Comparison of ENCODE assay signal across 15 cellular contexts in the genomic region with DNA sequence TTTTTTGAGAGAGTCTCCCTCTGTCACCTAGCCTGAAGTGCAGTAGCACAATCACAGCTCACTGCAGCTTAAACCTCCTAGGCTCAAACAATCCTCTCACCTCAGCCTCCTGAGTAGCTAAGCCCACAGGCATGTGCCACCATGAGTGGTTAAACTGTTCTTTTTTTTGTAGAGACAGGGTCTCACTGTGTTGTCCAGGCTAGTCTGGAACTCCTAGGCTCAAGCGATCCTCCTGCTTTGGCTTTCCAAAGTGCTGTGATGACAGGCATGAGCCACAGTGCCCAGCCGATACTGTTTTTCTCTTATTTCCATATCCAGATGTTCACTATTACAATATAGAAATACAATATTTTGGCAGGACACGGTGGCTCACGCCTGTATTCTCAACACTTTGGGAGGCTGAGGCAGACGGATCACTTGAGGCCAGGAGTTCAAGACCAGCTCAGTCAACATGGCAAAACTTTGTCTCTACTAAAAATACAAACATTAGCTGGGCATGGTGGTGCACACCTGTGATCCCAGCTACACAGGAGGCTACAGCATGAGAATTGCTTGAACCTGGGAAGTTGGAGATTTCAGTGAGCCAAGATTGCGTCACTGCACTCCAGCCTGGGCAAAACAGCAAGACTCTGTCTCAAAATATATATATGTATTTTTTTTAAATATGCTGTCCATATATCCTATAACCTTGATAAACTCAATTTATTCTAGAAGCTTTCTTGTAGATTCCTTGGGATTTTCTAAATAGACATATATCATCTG. TPM values are rescaled to one million over a fixed set of nuclear protein-coding genes. Genes with fewer than 3 reads are reported as not detected.
A peak's percentile ranks its signal among the peaks of the same experiment; 100 is the strongest.
DNase-seq lines count a peak whose midpoint lies in the region; ATAC-seq and TF ChIP-seq lines count a peak whose summit lies in the region.
"Had no signal": no experiment of that assay in that cellular context is flagged by ENCODE, and none has a peak within 500 bp of the region (broad histone marks: within the 10 kb centered on the region; RNA-seq: fewer than 3 reads in every experiment).

No MANE protein-coding gene starts in this region.

- H3K9ac ChIP-seq in trophoblast cell (ENCODE audit: low read length) = no peak overlapping the region

- no peak overlapping the region for H2AK5ac ChIP-seq in trophoblast cell (ENCODE audit: low read length)

- peak overlapping the region; percentile 51 for H4K91ac ChIP-seq in trophoblast cell (ENCODE audit: low read depth, low read length)

- H3K27me3 ChIP-seq in CD4-positive, CD25-positive, alpha-beta regulatory T cell (ENCODE audit: control insufficient read depth, insufficient read depth, low read length) = no peaks in the 10 kb centered on the region
- no peaks in the 10 kb centered on the region for H3K27me3 ChIP-seq in CD4-positive, alpha-beta T cell (ENCODE audit: control insufficient read depth, insufficient read depth, low read length)
- H3K27me3 ChIP-seq in trophoblast cell (ENCODE audit: insufficient read depth, low read length) = no peaks in the 10 kb centered on the region
- H3K27me3 ChIP-seq in effector memory CD4-positive, alpha-beta T cell (replicated peaks; ENCODE audit: control insufficient read depth, insufficient read depth, low read length, poor library complexity, severe bottlenecking) = no peaks in the 10 kb centered on the region
- H3K27me3 ChIP-seq: BE2C had no signal

- no peak overlapping the region for H2BK120ac ChIP-seq in trophoblast cell (ENCODE audit: insufficient read depth, low read length, poor library complexity)

- peaks cover under 1% of the 10 kb centered on the region for H3K4me1 ChIP-seq in CD4-positive, CD25-positive, alpha-beta regulatory T cell (ENCODE audit: control insufficient read depth, insufficient read depth, low read length, poor library complexity, severe bottlenecking)
- peaks cover 0 to 3% of the 10 kb centered on the region in 2 experiments for H3K4me1 ChIP-seq in trophoblast cell (ENCODE audit: control insufficient read depth in 1 of 2, insufficient read depth in 2 of 2, low read length in 2 of 2)
- no peaks in the 10 kb centered on the region for H3K4me1 ChIP-seq in effector memory CD4-positive, alpha-beta T cell (ENCODE audit: control insufficient read depth, insufficient read depth, low read length, poor library complexity, severe bottlenecking)
- H3K4me1 ChIP-seq: BE2C had no signal

- peaks cover 4% of the 10 kb centered on the region for H3K36me3 ChIP-seq in CD4-positive, CD25-positive, alpha-beta regulatory T cell (ENCODE audit: control insufficient read depth, insufficient read depth, low read length)
- H3K36me3 ChIP-seq in trophoblast cell (ENCODE audit: control insufficient read depth in 1 of 2, insufficient read depth in 2 of 2, low read length in 2 of 2) = peaks cover 2 to 3% of the 10 kb centered on the region in 2 experiments
- no peaks in the 10 kb centered on the region for H3K36me3 ChIP-seq in effector memory CD4-positive, alpha-beta T cell (ENCODE audit: control insufficient read depth, insufficient read depth, low read length)
- H3K36me3 ChIP-seq: BE2C had no signal

- no peaks in the 10 kb centered on the region for H3K27me3 Mint-ChIP-seq in CD4-positive, CD25-positive, alpha-beta regulatory T cell
- H3K27me3 Mint-ChIP-seq in CD4-positive, alpha-beta T cell = no peaks in the 10 kb centered on the region

- H4K8ac ChIP-seq in trophoblast cell (ENCODE audit: low read depth, low read length) = no peak overlapping the region

- H3K4me3 ChIP-seq in CD4-positive, CD25-positive, alpha-beta regulatory T cell (ENCODE audit: low read depth, low read length) = no peak overlapping the region
- no peak overlapping the region for H3K4me3 ChIP-seq in trophoblast cell (ENCODE audit: low read depth, low read length)
- no peak overlapping the region for H3K4me3 ChIP-seq in effector memory CD4-positive, alpha-beta T cell (ENCODE audit: insufficient read depth, low read depth, low read length, poor library complexity, severe bottlenecking)
- H3K4me3 ChIP-seq: A549, GM12878 had no signal

- H3K36me3 Mint-ChIP-seq in CD4-positive, CD25-positive, alpha-beta regulatory T cell = peaks cover 6% of the 10 kb centered on the region
- peaks cover 45% of the 10 kb centered on the region for H3K36me3 Mint-ChIP-seq in CD4-positive, alpha-beta T cell (ENCODE audit: low read depth)

- no peak overlapping the region for H3K4me2 ChIP-seq in trophoblast cell (ENCODE audit: low read length)
- H3K4me2 ChIP-seq: A549 had no signal

- H2AFZ ChIP-seq in trophoblast cell (ENCODE audit: insufficient read depth, low read length, poor library complexity) = no peak overlapping the region

- POLR2A ChIA-PET in CD4-positive, alpha-beta T cell (lab: Charles Lee) = interaction anchor here (1.5 kb wide), 1 partner anchor 14 kb away, joined by 3 read pairs; no protein-coding TSS in a partner anchor

- intact Hi-C loops in CD4-positive, alpha-beta T cell (cut with DNase I, micrococcal nuclease) = no loop called here

- H3K23ac ChIP-seq in trophoblast cell (ENCODE audit: low read length) = no peak overlapping the region

- no peak overlapping the region for H2BK5ac ChIP-seq in trophoblast cell (ENCODE audit: low read depth, low read length, poor library complexity)

- H3K18ac ChIP-seq in trophoblast cell (ENCODE audit: low read length) = peak overlapping the region; percentile 14

- no peak for TF ChIP-seq RAD21 in Ishikawa (IDR thresholded peaks at IDR 0.05; ENCODE audit: low read depth)

- WGBS in trophoblast cell (ENCODE audit: extremely low coverage, insufficient coverage, insufficient read length) = no CpG with 5 or more reads among the region's 6 CpGs

- no peak overlapping the region for H3K27ac ChIP-seq in CD4-positive, CD25-positive, alpha-beta regulatory T cell (ENCODE audit: insufficient read depth, low read length, poor library complexity, severe bottlenecking)
- H3K27ac ChIP-seq in CD4-positive, alpha-beta T cell (ENCODE audit: low read depth, low read length) = peak overlapping the region; percentile 4
- no peak overlapping the region for H3K27ac ChIP-seq in trophoblast cell (ENCODE audit: low read depth, low read length)
- no peak overlapping the region for H3K27ac ChIP-seq in effector memory CD4-positive, alpha-beta T cell (ENCODE audit: insufficient read depth, low read length, poor library complexity, severe bottlenecking)
- H3K27ac ChIP-seq: A549, C4-2B had no signal

- H3K27ac Mint-ChIP-seq in CD4-positive, CD25-positive, alpha-beta regulatory T cell = peak overlapping the region in 2 of 3 donors; percentile 43 to 62
- peak overlapping the region; percentile 59 for H3K27ac Mint-ChIP-seq in CD4-positive, alpha-beta T cell

- no peak overlapping the region for H3K14ac ChIP-seq in trophoblast cell (ENCODE audit: low read length)

- ATAC-seq in CD4-positive, CD25-positive, alpha-beta regulatory T cell (ENCODE audit: low read depth in 2 of 2) = no peak
- no peak for ATAC-seq in CD4-positive, alpha-beta T cell (ENCODE audit: poor library complexity)
- ATAC-seq: A549, GM12878 had no signal

- no peak overlapping the region for H2BK12ac ChIP-seq in trophoblast cell (ENCODE audit: low read length)

- no peak overlapping the region for H3K4me3 Mint-ChIP-seq in CD4-positive, CD25-positive, alpha-beta regulatory T cell
- no peak overlapping the region for H3K4me3 Mint-ChIP-seq in CD4-positive, alpha-beta T cell
- H3K4me3 Mint-ChIP-seq: H9 had no signal

- CTCF ChIA-PET in CD4-positive, alpha-beta T cell (lab: Charles Lee) = no interaction called here

- TF ChIP-seq CTCF in CD4-positive, alpha-beta T cell (IDR thresholded peaks at IDR 0.05) = no peak

- peaks cover 0 to 1% (median 0%) of the 10 kb centered on the region in 7 donors for H3K9me3 Mint-ChIP-seq in CD4-positive, CD25-positive, alpha-beta regulatory T cell
- H3K9me3 Mint-ChIP-seq in CD4-positive, alpha-beta T cell = no peaks in the 10 kb centered on the region

- peak overlapping the region; percentile 33 for H3K4ac ChIP-seq in trophoblast cell (ENCODE audit: low read depth, low read length)

- peaks cover 10 to 28% (median 19%) of the 10 kb centered on the region in 4 donors for H3K4me1 Mint-ChIP-seq in CD4-positive, CD25-positive, alpha-beta regulatory T cell
- H3K4me1 Mint-ChIP-seq in CD4-positive, alpha-beta T cell (ENCODE audit: low read depth) = peaks cover 33% of the 10 kb centered on the region
- H3K4me1 Mint-ChIP-seq: H9 had no signal

- DNase-seq in CD4-positive, CD25-positive, alpha-beta regulatory T cell = no peak
- DNase-seq in CD4-positive, alpha-beta T cell = no peak
- DNase-seq in trophoblast cell = no peak
- no peak for DNase-seq in effector memory CD4-positive, alpha-beta T cell
- no peak for DNase-seq in GM19240 (ENCODE audit: insufficient read length, low spot score)
- DNase-seq: BE2C, Calu3, DMS79, GOT3, H9, KG1 had no signal

- H3K79me1 ChIP-seq in trophoblast cell (ENCODE audit: low read length) = no peaks in the 10 kb centered on the region

- TF ChIP-seq EP300 in Ishikawa (IDR thresholded peaks at IDR 0.05; ENCODE audit: borderline replicate concordance) = no peak

- no peaks in the 10 kb centered on the region for H3K79me2 ChIP-seq in trophoblast cell (ENCODE audit: control insufficient read depth, insufficient read depth, low read length, poor library complexity)

- no peak overlapping the region for H4K12ac ChIP-seq in trophoblast cell (ENCODE audit: low read depth, low read length)

- no peaks in the 10 kb centered on the region for H3K9me3 ChIP-seq in CD4-positive, CD25-positive, alpha-beta regulatory T cell (ENCODE audit: control insufficient read depth in 2 of 2, low read length in 2 of 2)
- H3K9me3 ChIP-seq in CD4-positive, alpha-beta T cell (ENCODE audit: control insufficient read depth, low read length) = no peaks in the 10 kb centered on the region
- no peaks in the 10 kb centered on the region for H3K9me3 ChIP-seq in trophoblast cell (ENCODE audit: insufficient read depth, low read depth, low read length)
- H3K9me3 ChIP-seq in effector memory CD4-positive, alpha-beta T cell (ENCODE audit: control insufficient read depth, low read length) = no peaks in the 10 kb centered on the region
- H3K9me3 ChIP-seq: A549, BE2C had no signal

TF ChIP-seq in Ishikawa, 13 proteins besides CTCF, POLR2A, EP300 and RAD21 (continues in another document):
- no peak for TF ChIP-seq TCF12 (IDR thresholded peaks at IDR 0.05; ENCODE audit: low read depth)

RNA-seq across cellular contexts. Expression of gene WDR33, which starts 24.7 kb away (rescaled TPM):
- total RNA-seq in CD4-positive, CD25-positive, alpha-beta regulatory T cell = 71.4 TPM
- polyA plus RNA-seq in CD4-positive, CD25-positive, alpha-beta regulatory T cell = 10 to 100 TPM; 31.5 to 42.5 (median 34.0) TPM
- 10 to 100 TPM; 59.8 to 61.5 TPM for total RNA-seq in CD4-positive, alpha-beta T cell
- polyA plus RNA-seq in trophoblast cell (2013) = 21.7 and 22.9 TPM in 2 replicates
